23 cellular contexts compared by ENCODE assay signal in the genomic region with DNA sequence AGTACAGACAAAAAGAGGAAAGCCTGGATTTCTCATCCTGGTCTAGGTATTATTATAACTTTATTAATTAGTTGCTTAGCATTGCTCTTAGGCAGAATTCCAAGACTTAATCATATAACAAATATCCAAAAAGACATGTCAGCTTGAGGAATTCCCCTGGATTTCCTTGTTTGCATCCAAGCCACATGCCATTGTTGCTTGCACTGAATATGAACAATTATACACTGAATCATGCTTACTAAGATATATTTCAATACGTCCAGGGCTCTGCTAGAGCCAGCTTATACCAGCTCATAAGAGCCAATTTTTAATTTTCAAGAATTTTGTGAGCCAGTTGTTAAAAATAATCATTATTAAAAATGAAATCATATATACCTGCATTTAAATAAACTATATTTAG. TPM values are rescaled to one million over a fixed set of nuclear protein-coding genes. Genes with fewer than 3 reads are reported as not detected.
DNase-seq lines count a peak whose midpoint lies in the region; ATAC-seq and TF ChIP-seq lines count a peak whose summit lies in the region.
"Had no signal": no experiment of that assay in that cellular context is flagged by ENCODE, and none has a peak within 500 bp of the region (broad histone marks: within the 10 kb centered on the region; RNA-seq: fewer than 3 reads in every experiment).

No MANE protein-coding gene starts in this region.

- no peaks in the 10 kb centered on the region for H3K9me2 ChIP-seq in PC-3 (replicated peaks; ENCODE audit: low read length)

- CTCF ChIA-PET in PC-3 (lab: Charles Lee) = interaction anchor here (0.9 kb wide), 1 partner anchor 29 kb away, joined by 3 read pairs; no protein-coding TSS in a partner anchor

- intact Hi-C loops in PC-3 (cut with micrococcal nuclease) = loop anchor here (5.0 kb wide), 1 partner anchor 69 kb away; a partner anchor contains a TSS
- intact Hi-C loops in left lung (cut with DNase I) = no loop called here

- H4K20me1 ChIP-seq in PC-3 (ENCODE audit: low read length) = no peaks in the 10 kb centered on the region

- in situ Hi-C loops in Caki2 (cut with HindIII; ENCODE audit: low pct_unique_long_range_greater_than_20kb, low sequenced_read_pairs) = no loop called here

- H3K27me3 ChIP-seq in PC-3 (ENCODE audit: low read length) (no peaks in the 10 kb centered on the region), left lung (no peaks in the 10 kb centered on the region)
- H3K27me3 ChIP-seq: SJSA1, vagina had no signal

- no peak overlapping the region for H2AFZ ChIP-seq in PC-3 (ENCODE audit: low read length)

- ATAC-seq in PC-3 (peak; percentile 65), left lung (peak; percentile 22)
- ATAC-seq: activated naive CD8-positive, alpha-beta T cell treated with anti-CD3 and anti-CD28 coated beads, Interleukin-2, amount 50 U/mL, for 24 hours; left cardiac atrium; T-helper 17 cell had no signal

- H3K27ac ChIP-seq in PC-3 (ENCODE audit: low read length) (no peak overlapping the region), left lung (no peak overlapping the region)
- H3K27ac ChIP-seq: SJSA1, vagina had no signal

- no peak overlapping the region for H3K4me2 ChIP-seq in PC-3 (ENCODE audit: low read length)

- no peaks in the 10 kb centered on the region for H3F3A ChIP-seq in PC-3 (ENCODE audit: low read length, unreplicated experiment)

- BruUV-seq in PC-3 (replicated peaks; lab: Mats Ljungman, UMichigan) = no TSS peak

- no peaks in the 10 kb centered on the region for H3K4me1 ChIP-seq in PC-3 (ENCODE audit: insufficient read depth, low read length)
- H3K4me1 ChIP-seq in left lung = peaks cover 0 to 48% of the 10 kb centered on the region in 2 donors
- H3K4me1 ChIP-seq: SJSA1, vagina had no signal

- no peak overlapping the region for H3K9ac ChIP-seq in PC-3 (ENCODE audit: low read length)

- peak; percentile 25 for DNase-seq in Caki2 (ENCODE audit: low read depth)
- peak; percentile 60 for DNase-seq in PC-3
- peak; percentile 73 for DNase-seq in dermis blood vessel endothelial cell
- no peak for DNase-seq in left lung
- no peak for DNase-seq in NCI-H1092 treated with DMSO at 0.1 percent for 48 hours (lab: John Stamatoyannopoulos, UW)
- no peak for DNase-seq in NCI-H1694 treated with DMSO at 0.1 percent for 48 hours (lab: John Stamatoyannopoulos, UW)
- DNase-seq in HuH-7 (ENCODE audit: low spot score) = no peak
- DNase-seq in NCI-H526 (lab: John Stamatoyannopoulos, UW) = no peak
- DNase-seq: activated CD8-positive, alpha-beta memory T cell treated with anti-CD3 and anti-CD28 coated beads, Interleukin-2, amount 50 U/mL, for 48 hours; activated effector memory CD4-positive, alpha-beta T cell treated with Interleukin-2 at 50 U/mL for 16 hours; activated naive CD8-positive, alpha-beta T cell treated with anti-CD3 and anti-CD28 coated beads, Interleukin-2, amount 50 U/mL, for 24 hours; cerebellar nuclear complex; DMS79 treated with DMSO at 0.1 percent for 48 hours; HFFc6; Karpas-422; left cardiac atrium; midbrain; nephron progenitor cell; OCI-M1; T-helper 17 cell had no signal

- no peak overlapping the region for H3K4me3 ChIP-seq in PC-3 (ENCODE audit: low read length)
- no peak overlapping the region for H3K4me3 ChIP-seq in left lung
- H3K4me3 ChIP-seq: SJSA1, vagina had no signal

- H3K79me2 ChIP-seq in PC-3 (ENCODE audit: low read length) = no peaks in the 10 kb centered on the region

- no peaks in the 10 kb centered on the region for H3K36me3 ChIP-seq in PC-3 (ENCODE audit: low read depth, low read length)
- H3K36me3 ChIP-seq in left lung = no peaks in the 10 kb centered on the region
- H3K36me3 ChIP-seq: SJSA1, vagina had no signal

- POLR2A ChIA-PET in PC-3 (lab: Charles Lee; ENCODE audit: unreplicated experiment) = no interaction called here

- no peaks in the 10 kb centered on the region for H3K9me3 ChIP-seq in PC-3 (ENCODE audit: low read length)
- H3K9me3 ChIP-seq in left lung = no peaks in the 10 kb centered on the region
- H3K9me3 ChIP-seq: SJSA1, vagina had no signal

- TF ChIP-seq CTCF in PC-3 (conservative IDR thresholded peaks at IDR 0.05; ENCODE audit: low read depth, low read length) = no peak
- TF ChIP-seq CTCF in left lung (IDR thresholded peaks at IDR 0.05) = no peak

RNA-seq across cellular contexts. Expression of a gene that starts 5.5 kb away (rescaled TPM):
- not detected in 2 replicates for total RNA-seq in Caki2 (2014; rRNA removed; shearing (Covaris generic); ENCODE audit: low replicate concordance)
- total RNA-seq in PC-3 (2014; rRNA removed) = not detected in 2 replicates
- not detected in 2 replicates for total RNA-seq in dermis blood vessel endothelial cell
- 1 to 10 TPM in 1 of 2 donors, under 1 TPM in 1; 0.15 to 3.0 TPM for total RNA-seq in left lung
- total RNA-seq: HFFc6, HT-29, SJSA1, vagina had no signal

RNA-seq across cellular contexts. Expression of a gene that starts 16.3 kb away (rescaled TPM):
- total RNA-seq in Caki2 (2014; rRNA removed; shearing (Covaris generic); ENCODE audit: low replicate concordance) = 1.5 and 3.9 TPM in 2 replicates
- total RNA-seq in PC-3 (2014; rRNA removed) (0.40 and 0.47 TPM in 2 replicates), dermis blood vessel endothelial cell (3.1 and 6.9 TPM in 2 replicates), left lung (10 to 100 TPM; 13.4 to 59.8 TPM)
- total RNA-seq: HT-29 had no signal

Comparison
In these comparisons a context has a peak if more than half of its experiments do, and no peak if none do; other contexts are left out.
1. DNase-seq: peak in Caki2 (single experiment), PC-3 (single experiment) and dermis blood vessel endothelial cell (single experiment); none in left lung (0 of 2), NCI-H1092 treated with DMSO at 0.1 percent for 48 hours (single experiment), NCI-H1694 treated with DMSO at 0.1 percent for 48 hours (single experiment), HuH-7 (single experiment) and NCI-H526 (0 of 2).